In genomic region chr12:87848248-87848868, GRCh38 we compare ENCODE assay signal across 8 cellular contexts.
DNase-seq lines count a peak whose midpoint lies in the region; ATAC-seq, FAIRE-seq and TF ChIP-seq lines count a peak whose summit lies in the region.
"Had no signal": no experiment of that assay in that cellular context is flagged by ENCODE, and none has a peak within 500 bp of the region (broad histone marks: within the 10 kb centered on the region; RNA-seq: fewer than 3 reads in every experiment).

No MANE protein-coding gene starts in this region.

- H3K27me3 Mint-ChIP-seq in neural progenitor cell (ENCODE audit: insufficient read depth, low read depth), result no peaks in the 10 kb centered on the region

- TF ChIP-seq CTCF in neural progenitor cell (IDR thresholded peaks at IDR 0.05), result peak; percentile 95

- H3K4me3 ChIP-seq in neural progenitor cell, result no peak overlapping the region

- no peaks in the 10 kb centered on the region for H4K20me1 ChIP-seq in neural progenitor cell (ENCODE audit: low read depth)

- H3K36me3 Mint-ChIP-seq in neural progenitor cell, result no peaks in the 10 kb centered on the region
- H3K36me3 Mint-ChIP-seq: activated naive CD8-positive, alpha-beta T cell had no signal

- H3K9me3 Mint-ChIP-seq in neural progenitor cell, result peaks cover 5% of the 10 kb centered on the region

- H3K27ac Mint-ChIP-seq in neural progenitor cell, result no peak overlapping the region
- H3K27ac Mint-ChIP-seq: activated naive CD8-positive, alpha-beta T cell had no signal

- FAIRE-seq in H54 (lab: Jason Lieb, UNC), result peak; percentile 82

- H3K4me1 Mint-ChIP-seq in neural progenitor cell, result peaks cover 10% of the 10 kb centered on the region

- H3K27me3 ChIP-seq in neural progenitor cell, result no peaks in the 10 kb centered on the region

- H3K36me3 ChIP-seq in neural progenitor cell, result no peaks in the 10 kb centered on the region

- H3K79me2 ChIP-seq in neural progenitor cell (ENCODE audit: low read depth), result no peaks in the 10 kb centered on the region

- H3K9ac ChIP-seq in neural progenitor cell, result no peak overlapping the region

- H3K4me3 Mint-ChIP-seq in neural progenitor cell, result no peak overlapping the region
- H3K4me3 Mint-ChIP-seq: activated naive CD8-positive, alpha-beta T cell had no signal

- ATAC-seq in GM19397 (IDR thresholded peaks at IDR 0.05; ENCODE audit: unreplicated experiment), result no peak

- peak; percentile 17 for DNase-seq in GM04504 (ENCODE audit: low read depth)
- peak; percentile 3 for DNase-seq in H54 (ENCODE audit: insufficient read length, low spot score)
- peak; percentile 71 for DNase-seq in M059J (ENCODE audit: low read depth)
- peak; percentile 6 for DNase-seq in SIG-M5 (lab: John Stamatoyannopoulos, UW)
- DNase-seq in erythroblast (lab: John Stamatoyannopoulos, UW), result peak; percentile 36 to 62
- DNase-seq in neural progenitor cell (ENCODE audit: low spot score), result peak; percentile 66

- H2AFZ ChIP-seq in neural progenitor cell (replicated peaks), result no peak overlapping the region

- H3K27ac ChIP-seq in neural progenitor cell, result no peak overlapping the region

- no peak overlapping the region for H3K4me2 ChIP-seq in neural progenitor cell

- no peaks in the 10 kb centered on the region for H3F3A ChIP-seq in neural progenitor cell (ENCODE audit: low read depth)

- TF ChIP-seq POLR2A in H54 (IDR thresholded peaks at IDR 0.05; ENCODE audit: low read depth, low read length) (no peak), erythroblast (IDR thresholded peaks at IDR 0.05; ENCODE audit: low read length) (no peak)

- H3K9me3 ChIP-seq in neural progenitor cell (ENCODE audit: low read depth), result no peaks in the 10 kb centered on the region

- peaks cover 3% of the 10 kb centered on the region for H3K4me1 ChIP-seq in neural progenitor cell

Comparison
In these comparisons a context has a peak if more than half of its experiments do, and no peak if none do; other contexts are left out.
1. DNase-seq: peak in every context shown above with its lines; median percentile 71 in M059J; 66 in neural progenitor cell; 49 in erythroblast; 17 in GM04504; 6 in SIG-M5; 3 in H54.